In genomic region chr7:27836525-27836924, GRCh38 we compare ENCODE assay signal across 17 cellular contexts.
DNase-seq lines count a peak whose midpoint lies in the region; ATAC-seq and TF ChIP-seq lines count a peak whose summit lies in the region.
"Had no signal": no experiment of that assay in that cellular context is flagged by ENCODE, and none has a peak within 500 bp of the region (broad histone marks: within the 10 kb centered on the region; RNA-seq: fewer than 3 reads in every experiment).

No MANE protein-coding gene starts in this region.

- no peaks in the 10 kb centered on the region for H3K27me3 ChIP-seq in CD4-positive, alpha-beta memory T cell (ENCODE audit: insufficient read depth, low read length)

- no peaks in the 10 kb centered on the region for H3K36me3 ChIP-seq in CD4-positive, alpha-beta memory T cell (ENCODE audit: insufficient read depth, low read length)

- no peak overlapping the region for H3K4me3 Mint-ChIP-seq in CD4-positive, alpha-beta memory T cell
- H3K4me3 Mint-ChIP-seq in endothelial cell (ENCODE audit: unreplicated experiment) (no peak overlapping the region), natural killer cell (no peak overlapping the region)
- H3K4me3 Mint-ChIP-seq: B cell; CD8-positive, alpha-beta memory T cell had no signal

- H3K27me3 Mint-ChIP-seq in CD4-positive, alpha-beta memory T cell, result no peaks in the 10 kb centered on the region
- peaks cover 9% of the 10 kb centered on the region for H3K27me3 Mint-ChIP-seq in endothelial cell (ENCODE audit: unreplicated experiment)
- no peaks in the 10 kb centered on the region for H3K27me3 Mint-ChIP-seq in natural killer cell (ENCODE audit: low read depth in 2 of 2)
- H3K27me3 Mint-ChIP-seq: B cell had no signal

- no peaks in the 10 kb centered on the region for H3K9me3 Mint-ChIP-seq in CD4-positive, alpha-beta memory T cell
- H3K9me3 Mint-ChIP-seq in endothelial cell (ENCODE audit: unreplicated experiment) (no peaks in the 10 kb centered on the region), natural killer cell (no peaks in the 10 kb centered on the region)
- H3K9me3 Mint-ChIP-seq: CD8-positive, alpha-beta memory T cell had no signal

- H3K4me1 ChIP-seq in CD4-positive, alpha-beta memory T cell (ENCODE audit: insufficient read depth, low read length), result peaks cover 15% of the 10 kb centered on the region

- no peak overlapping the region for H3K27ac ChIP-seq in CD4-positive, alpha-beta memory T cell (ENCODE audit: low read depth, low read length)

- peaks cover 0 to 30% of the 10 kb centered on the region in 2 donors for H3K36me3 Mint-ChIP-seq in CD4-positive, alpha-beta memory T cell
- H3K36me3 Mint-ChIP-seq in endothelial cell (ENCODE audit: low read depth, unreplicated experiment), result no peaks in the 10 kb centered on the region
- no peaks in the 10 kb centered on the region for H3K36me3 Mint-ChIP-seq in natural killer cell

- CTCF ChIA-PET in CD4-positive, alpha-beta memory T cell (lab: Charles Lee; ENCODE audit: partially characterized antibody), result no interaction called here

- H3K27ac Mint-ChIP-seq in CD4-positive, alpha-beta memory T cell, result peak overlapping the region in 5 of 7 donors; percentile 4 to 86 (median 72)
- H3K27ac Mint-ChIP-seq in endothelial cell (ENCODE audit: unreplicated experiment), result peak overlapping the region; percentile 7
- H3K27ac Mint-ChIP-seq in natural killer cell, result peak overlapping the region; percentile 35 to 62
- H3K27ac Mint-ChIP-seq: B cell had no signal

- no peak for DNase-seq in CD4-positive, alpha-beta memory T cell
- peak; percentile 3 for DNase-seq in GM03348 (ENCODE audit: low spot score)
- no peak for DNase-seq in endothelial cell (ENCODE audit: low spot score)
- no peak for DNase-seq in natural killer cell
- no peak for DNase-seq in activated gamma-delta T cell treated with Interleukin-2 at 50 U/mL for 16 hours
- DNase-seq in A172 (ENCODE audit: low spot score), result no peak
- DNase-seq: CD8-positive, alpha-beta memory T cell; GDM1; GOT3; NCI-H1092; NCI-H146; NCI-H2081 treated with DMSO at 0.1 percent for 48 hours; NCI-H510A treated with DMSO at 0.1 percent for 48 hours; NCI-H82 had no signal

- H3K9me3 ChIP-seq in CD4-positive, alpha-beta memory T cell (ENCODE audit: control insufficient read depth in 1 of 2, low read length in 2 of 2), result no peaks in the 10 kb centered on the region

- intact Hi-C loops in CD4-positive, alpha-beta memory T cell (cut with micrococcal nuclease), result no loop called here
- intact Hi-C loops in natural killer cell (cut with micrococcal nuclease), result no loop called here

- no peak for ATAC-seq in natural killer cell
- no peak for ATAC-seq in HG02763 (IDR thresholded peaks at IDR 0.05; ENCODE audit: unreplicated experiment)
- ATAC-seq in GM21723 (IDR thresholded peaks at IDR 0.05; ENCODE audit: unreplicated experiment), result no peak

- TF ChIP-seq CTCF in endothelial cell (IDR thresholded peaks at IDR 0.05; ENCODE audit: unreplicated experiment) (no peak), natural killer cell (IDR thresholded peaks at IDR 0.05) (no peak)

- no peak overlapping the region for H3K4me3 ChIP-seq in CD4-positive, alpha-beta memory T cell (ENCODE audit: low read length in 2 of 2)

- peaks cover 20 to 30% (median 23%) of the 10 kb centered on the region in 4 donors for H3K4me1 Mint-ChIP-seq in CD4-positive, alpha-beta memory T cell
- H3K4me1 Mint-ChIP-seq in endothelial cell (ENCODE audit: unreplicated experiment) (peaks cover 45% of the 10 kb centered on the region), natural killer cell (peaks cover 12 to 32% of the 10 kb centered on the region in 2 donors)
- H3K4me1 Mint-ChIP-seq: B cell had no signal

- POLR2A ChIA-PET in CD4-positive, alpha-beta memory T cell (lab: Charles Lee; ENCODE audit: partially characterized antibody), result no interaction called here

Comparison
In these comparisons a context has a peak if more than half of its experiments do, and no peak if none do; other contexts are left out.
1. H3K27ac Mint-ChIP-seq: peak in every context shown above with its lines; median percentile 72 in CD4-positive, alpha-beta memory T cell; 48 in natural killer cell; 7 in endothelial cell.